Comparison of ENCODE assay signal across 1 cellular context in genomic region chr9:6226696-6227095, GRCh38.
TF ChIP-seq lines count a peak whose summit lies in the region.

No MANE protein-coding gene starts in this region.

TF ChIP-seq in endothelial cell of umbilical vein, 7 proteins besides CTCF, POLR2A, EP300 and RAD21 (continued from another document):
- TF ChIP-seq EZH2 (IDR thresholded peaks at IDR 0.05; ENCODE audit: borderline replicate concordance, low read depth, low read length, severe bottlenecking) (no peak), FOS (IDR thresholded peaks at IDR 0.05; ENCODE audit: borderline replicate concordance, insufficient read depth, low read length) (no peak)
